Comparison of ENCODE assay signal across 8 cellular contexts in the genomic region with DNA sequence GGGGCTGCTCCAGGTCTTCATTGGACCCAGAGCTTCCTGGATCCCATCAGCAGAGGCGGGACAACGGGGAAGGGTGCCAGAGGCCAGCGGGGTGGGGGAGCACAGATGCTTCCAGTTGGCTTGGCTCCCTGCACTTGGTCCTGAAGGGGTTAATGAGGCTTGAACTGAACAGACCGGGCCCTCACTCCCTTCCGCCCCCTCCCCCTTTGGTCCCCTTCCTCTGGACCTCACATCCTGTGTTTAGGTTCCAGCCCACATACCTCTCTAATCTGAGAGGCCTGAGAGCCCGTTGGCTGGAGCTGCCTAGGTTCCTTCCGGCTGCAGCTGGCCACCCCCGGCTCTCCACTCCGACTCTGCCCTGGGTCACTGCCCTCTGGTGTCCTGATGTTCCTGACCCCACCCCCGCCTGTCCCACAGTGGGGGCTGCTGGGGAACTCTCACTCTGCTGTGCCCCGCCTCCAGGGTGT. TPM values are rescaled to one million over a fixed set of nuclear protein-coding genes. Genes with fewer than 3 reads are reported as not detected.
DNase-seq lines count a peak whose midpoint lies in the region; TF ChIP-seq lines count a peak whose summit lies in the region.

No MANE protein-coding gene starts in this region.

- TF ChIP-seq EP300 in sigmoid colon (IDR thresholded peaks at IDR 0.05), result no peak

- H3K9me3 ChIP-seq in adipocyte (ENCODE audit: control insufficient read depth, low read length), result no peaks in the 10 kb centered on the region
- no peaks in the 10 kb centered on the region for H3K9me3 ChIP-seq in right atrium auricular region
- H3K9me3 ChIP-seq in sigmoid colon, result no peaks in the 10 kb centered on the region
- no peaks in the 10 kb centered on the region for H3K9me3 ChIP-seq in WERI-Rb-1 (ENCODE audit: severe bottlenecking)

- peak overlapping the region; percentile 99 to 100 for H3K27ac ChIP-seq in right atrium auricular region
- peak overlapping the region; percentile 97 to 100 (median 99) for H3K27ac ChIP-seq in sigmoid colon
- no peak overlapping the region for H3K27ac ChIP-seq in WERI-Rb-1

- H3K36me3 ChIP-seq in adipocyte (ENCODE audit: control insufficient read depth, insufficient read depth, low read length, severe bottlenecking) (peaks cover 12% of the 10 kb centered on the region), right atrium auricular region (peaks cover 10% of the 10 kb centered on the region), sigmoid colon (peaks cover 0 to 15% (median 7%) of the 10 kb centered on the region in 4 donors), WERI-Rb-1 (peaks cover 31% of the 10 kb centered on the region)

- peak overlapping the region; percentile 79 for H3K9ac ChIP-seq in adipocyte (ENCODE audit: low read length)

- 66 to 78% methylated on average over 11 of the region's 11 CpGs for WGBS in sigmoid colon, 2 donors

- H3K27me3 ChIP-seq in adipocyte (replicated peaks; ENCODE audit: control insufficient read depth, insufficient read depth, low read length) (no peaks in the 10 kb centered on the region), right atrium auricular region (no peaks in the 10 kb centered on the region), sigmoid colon (no peaks in the 10 kb centered on the region), WERI-Rb-1 (ENCODE audit: insufficient read depth, low read depth, severe bottlenecking) (no peaks in the 10 kb centered on the region)

- peak; percentile 34 for DNase-seq in GM03348 (ENCODE audit: low spot score)
- DNase-seq in adipocyte (ENCODE audit: low read depth), result peak; percentile 41
- peak; percentile 82 for DNase-seq in right atrium auricular region (ENCODE audit: low spot score)
- DNase-seq in sigmoid colon, result peak; percentile 86
- DNase-seq in NCI-H2107 (lab: John Stamatoyannopoulos, UW), result no peak
- DNase-seq in NCI-H1092 treated with DMSO at 0.1 percent for 48 hours (lab: John Stamatoyannopoulos, UW), result no peak
- DNase-seq in SHP77 treated with DMSO at 0.1 percent for 48 hours (lab: John Stamatoyannopoulos, UW), result no peak
- no peak for DNase-seq in WERI-Rb-1

- H3K4me3 ChIP-seq in adipocyte (ENCODE audit: low read length), result peak overlapping the region; percentile 52
- no peak overlapping the region for H3K4me3 ChIP-seq in right atrium auricular region
- H3K4me3 ChIP-seq in sigmoid colon, result peak overlapping the region in 3 of 4 donors; percentile 3 to 11 (median 3)
- H3K4me3 ChIP-seq in WERI-Rb-1 (ENCODE audit: low read depth, low read length), result no peak overlapping the region

- no peak for TF ChIP-seq POLR2A in sigmoid colon (IDR thresholded peaks at IDR 0.05)

- intact Hi-C loops in sigmoid colon (cut with DNase I), result loop anchor here (2.0 kb wide), 1 partner anchor 345 kb away; no protein-coding TSS in a partner anchor

- TF ChIP-seq CTCF in right atrium auricular region (IDR thresholded peaks at IDR 0.05) (no peak), sigmoid colon (IDR thresholded peaks at IDR 0.05) (no peak), WERI-Rb-1 (IDR thresholded peaks at IDR 0.05; ENCODE audit: low read depth, low read length) (no peak)

- peaks cover 77% of the 10 kb centered on the region for H3K4me1 ChIP-seq in adipocyte (ENCODE audit: control insufficient read depth, insufficient read depth, low read length)
- peaks cover 0 to 94% of the 10 kb centered on the region in 2 donors for H3K4me1 ChIP-seq in right atrium auricular region
- peaks cover 0 to 96% (median 90%) of the 10 kb centered on the region in 4 donors for H3K4me1 ChIP-seq in sigmoid colon

RNA-seq across cellular contexts. Expression of gene PTPA, which starts 32.3 kb away (rescaled TPM):
- total RNA-seq in right atrium auricular region (10 to 100 TPM; 81.3 to 89.9 TPM), sigmoid colon (10 to 100 TPM; 50.2 to 79.5 (median 77.4) TPM)
- 100 to 1,000 TPM in 1 of 3 donors, 10 to 100 TPM in 2; 67.3 to 141 (median 88.3) TPM for polyA plus RNA-seq in sigmoid colon

RNA-seq across cellular contexts. Expression of gene CRAT, which starts 32.9 kb away (rescaled TPM):
- total RNA-seq in right atrium auricular region (10 to 100 TPM; 73.0 to 75.0 TPM), sigmoid colon (10 to 100 TPM; 49.6 to 58.8 (median 52.7) TPM)
- polyA plus RNA-seq in sigmoid colon, result 10 to 100 TPM; 49.8 to 66.8 (median 58.3) TPM

RNA-seq across cellular contexts. Expression of gene IER5L, which starts 34.6 kb away (rescaled TPM):
- total RNA-seq in right atrium auricular region (10 to 100 TPM in 1 of 2 donors, 1 to 10 TPM in 1; 5.5 to 11.6 TPM), sigmoid colon (10 to 100 TPM in 2 of 4 donors, 1 to 10 TPM in 2; 4.4 to 17.4 (median 10.2) TPM)
- 1 to 10 TPM; 2.3 to 6.7 (median 6.0) TPM for polyA plus RNA-seq in sigmoid colon

Comparison
In these comparisons a context has a peak if more than half of its experiments do, and no peak if none do; other contexts are left out.
1. DNase-seq: peak in GM03348 (single experiment), adipocyte (single experiment), right atrium auricular region (single experiment) and sigmoid colon (single experiment); none in NCI-H2107 (single experiment), NCI-H1092 treated with DMSO at 0.1 percent for 48 hours (single experiment), SHP77 treated with DMSO at 0.1 percent for 48 hours (single experiment) and WERI-Rb-1 (single experiment).
2. H3K4me3 ChIP-seq: peak in adipocyte (single experiment) and sigmoid colon (3 of 4); none in right atrium auricular region (0 of 2) and WERI-Rb-1 (single experiment).